In genomic region chr9:133046196-133046899, GRCh38 we compare ENCODE assay signal across 26 cellular contexts. TPM values are rescaled to one million over a fixed set of nuclear protein-coding genes. Genes with fewer than 3 reads are reported as not detected.
"Had no signal": no experiment of that assay in that cellular context is flagged by ENCODE, and none has a peak within 500 bp of the region (broad histone marks: within the 10 kb centered on the region; RNA-seq: fewer than 3 reads in every experiment).

No MANE protein-coding gene starts in this region.

- H3K27ac ChIP-seq: coronary artery, gastroesophageal sphincter, hepatocyte, neural progenitor cell, right lobe of liver, upper lobe of left lung, vagina had no signal

- H3K36me3 ChIP-seq: neural progenitor cell had no signal

- ATAC-seq: activated CD4-positive, alpha-beta T cell treated with anti-CD3 and anti-CD28 coated beads for 36 hours; effector memory CD8-positive, alpha-beta T cell; gastroesophageal sphincter; left cardiac atrium; naive thymus-derived CD4-positive, alpha-beta T cell; SK-N-SH treated with all-trans-retinoic acid at 6 μM for 48 hours; T-cell had no signal

- H3K27me3 ChIP-seq: gastroesophageal sphincter, hepatocyte, neural progenitor cell, right lobe of liver, upper lobe of left lung, vagina had no signal

- H3K4me1 Mint-ChIP-seq: neural progenitor cell, T-cell had no signal

- FAIRE-seq: endothelial cell of umbilical vein had no signal

- H3K4me1 ChIP-seq: gastroesophageal sphincter, neural progenitor cell, right lobe of liver, upper lobe of left lung, vagina had no signal

- H3K27me3 Mint-ChIP-seq: activated CD4-positive, alpha-beta T cell treated with anti-CD3 and anti-CD28 coated beads for 36 hours; effector memory CD8-positive, alpha-beta T cell; naive thymus-derived CD4-positive, alpha-beta T cell; stimulated activated naive CD8-positive, alpha-beta T cell treated with anti-CD3 and anti-CD28 coated beads, Interleukin-15, Interleukin-2, amounts not matched to agents 100 ng/mL and 50 ng/mL, for 24 hours; T-cell had no signal

- H3K9me3 Mint-ChIP-seq: effector memory CD8-positive, alpha-beta T cell; naive thymus-derived CD4-positive, alpha-beta T cell; neural progenitor cell; stimulated activated naive CD8-positive, alpha-beta T cell treated with anti-CD3 and anti-CD28 coated beads, Interleukin-15, Interleukin-2, amounts not matched to agents 100 ng/mL and 50 ng/mL, for 24 hours; T-cell; T-helper 2 cell treated with Interferon-gamma antibody and Interleukin-4, amounts not matched to agents 5 μg/mL and 100 μg/mL, for 36 hours had no signal

- H3K4me3 ChIP-seq: coronary artery, gastroesophageal sphincter, hepatocyte, neural progenitor cell, right lobe of liver, upper lobe of left lung, vagina had no signal

- H3K4me3 Mint-ChIP-seq: activated CD4-positive, alpha-beta T cell treated with anti-CD3 and anti-CD28 coated beads for 36 hours; effector memory CD8-positive, alpha-beta T cell; naive thymus-derived CD4-positive, alpha-beta T cell; neural progenitor cell; stimulated activated naive CD8-positive, alpha-beta T cell treated with anti-CD3 and anti-CD28 coated beads, Interleukin-15, Interleukin-2, amounts not matched to agents 100 ng/mL and 50 ng/mL, for 24 hours; T-cell; T-helper 2 cell treated with Interferon-gamma antibody and Interleukin-4, amounts not matched to agents 5 μg/mL and 100 μg/mL, for 36 hours had no signal

- H3K27ac Mint-ChIP-seq: activated CD4-positive, alpha-beta T cell treated with anti-CD3 and anti-CD28 coated beads for 36 hours; effector memory CD8-positive, alpha-beta T cell; neural progenitor cell; stimulated activated naive CD8-positive, alpha-beta T cell treated with anti-CD3 and anti-CD28 coated beads, Interleukin-15, Interleukin-2, amounts not matched to agents 100 ng/mL and 50 ng/mL, for 24 hours; T-cell; T-helper 2 cell treated with Interferon-gamma antibody and Interleukin-4, amounts not matched to agents 5 μg/mL and 100 μg/mL, for 36 hours had no signal

- H3K9me3 ChIP-seq: gastroesophageal sphincter, right lobe of liver, upper lobe of left lung, vagina had no signal

- DNase-seq: activated CD4-positive, alpha-beta T cell treated with anti-CD3 and anti-CD28 coated beads for 36 hours; activated CD4-positive, CD25-positive, alpha-beta regulatory T cell; activated CD8-positive, alpha-beta memory T cell treated with anti-CD3 and anti-CD28 coated beads for 24 hours; activated effector memory CD4-positive, alpha-beta T cell treated with anti-CD3 and anti-CD28 coated beads, Interleukin-2, amount 50 U/mL, for 16 hours; activated naive CD4-positive, alpha-beta T cell treated with anti-CD3 and anti-CD28 coated beads, Interleukin-2, amount 50 U/mL, for 16 hours; cerebellar nuclear complex; effector memory CD8-positive, alpha-beta T cell; islet precursor cell; left cardiac atrium; midbrain; naive thymus-derived CD4-positive, alpha-beta T cell; occipital lobe; stimulated activated CD4-positive, alpha-beta T cell treated with anti-CD3 and anti-CD28 coated beads, Interleukin-2, amount 100 ng/mL, for 48 hours; T-cell; upper lobe of left lung had no signal

RNA-seq across cellular contexts. Expression of gene CEL, which starts 15.4 kb away (rescaled TPM):
- total RNA-seq: occipital lobe, skeletal muscle tissue had no signal
- polyA plus RNA-seq: naive thymus-derived CD4-positive, alpha-beta T cell had no signal
